8 cellular contexts compared by ENCODE assay signal in the genomic region with DNA sequence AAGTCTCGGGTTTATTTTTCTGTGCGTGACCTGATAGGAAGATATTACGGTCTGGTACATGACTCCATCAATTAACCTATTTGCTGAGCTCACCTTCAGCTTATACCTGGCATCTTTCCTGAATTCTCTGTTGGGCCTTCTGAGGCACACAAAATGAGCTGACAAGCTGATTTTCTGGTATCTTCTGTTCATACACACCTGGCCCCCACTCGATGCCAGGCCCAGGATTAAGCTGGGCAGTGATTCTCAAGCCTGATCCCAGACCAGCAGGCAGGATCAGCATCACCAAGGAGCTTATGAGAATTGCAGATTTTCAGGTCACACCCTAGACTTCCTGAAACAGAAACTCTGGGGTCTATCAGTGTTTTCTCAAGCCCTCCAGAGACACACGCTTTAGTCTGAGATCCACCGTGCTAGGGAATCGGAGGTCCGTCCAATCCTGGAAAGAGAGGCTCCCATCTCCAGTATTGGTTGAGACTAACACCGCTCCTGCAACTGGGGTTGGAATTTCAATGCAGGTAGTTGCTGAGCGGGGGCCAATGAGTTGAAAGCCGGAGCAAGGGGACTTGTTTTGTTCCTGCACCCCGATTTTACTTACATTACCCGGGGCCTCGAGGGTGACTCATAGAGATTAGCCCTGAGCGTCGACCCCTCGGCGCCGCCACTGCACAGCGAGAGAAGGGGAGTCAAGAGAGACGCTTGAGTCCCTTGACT. TPM values are rescaled to one million over a fixed set of nuclear protein-coding genes. Genes with fewer than 3 reads are reported as not detected.
DNase-seq lines count a peak whose midpoint lies in the region; ATAC-seq lines count a peak whose summit lies in the region.

No MANE protein-coding gene starts in this region.

- no peaks in the 10 kb centered on the region for H3K9me3 Mint-ChIP-seq in CD4-positive, alpha-beta memory T cell
- no peaks in the 10 kb centered on the region for H3K9me3 Mint-ChIP-seq in activated naive CD8-positive, alpha-beta T cell treated with anti-CD3 and anti-CD28 coated beads, Interleukin-2, amount 50 U/mL, for 24 hours

- POLR2A ChIA-PET in CD4-positive, alpha-beta memory T cell (lab: Charles Lee; ENCODE audit: partially characterized antibody) = interaction anchor here (0.6 to 3.6 kb wide), 13 partner anchors 8 to 1706 kb away, joined by 3 to 17 read pairs (median 5); partner anchors contain the start of genes CTNNB1, RPL14, ULK4 and ZNF619

- peak overlapping the region; percentile 98 to 100 (median 100) for H3K4me3 Mint-ChIP-seq in CD4-positive, alpha-beta memory T cell
- H3K4me3 Mint-ChIP-seq in activated naive CD8-positive, alpha-beta T cell treated with anti-CD3 and anti-CD28 coated beads, Interleukin-2, amount 50 U/mL, for 24 hours = peak overlapping the region; percentile 96

- ATAC-seq in activated naive CD8-positive, alpha-beta T cell treated with anti-CD3 and anti-CD28 coated beads, Interleukin-2, amount 50 U/mL, for 24 hours = no peak

- no peaks in the 10 kb centered on the region for H3K9me3 ChIP-seq in CD4-positive, alpha-beta memory T cell (ENCODE audit: control insufficient read depth in 1 of 2, low read length in 2 of 2)
- no peaks in the 10 kb centered on the region for H3K9me3 ChIP-seq in stomach smooth muscle (ENCODE audit: control insufficient read depth in 2 of 2, low read length in 2 of 2)

- CTCF ChIA-PET in CD4-positive, alpha-beta memory T cell (lab: Charles Lee; ENCODE audit: partially characterized antibody) = interaction anchor here (0.8 to 3.9 kb wide), 15 partner anchors 8 to 1882 kb away, joined by 4 to 35 read pairs (median 5); partner anchors contain the start of gene ZNF620

- H3K4me1 ChIP-seq in CD4-positive, alpha-beta memory T cell (ENCODE audit: insufficient read depth, low read length) = peaks cover 32% of the 10 kb centered on the region
- no peaks in the 10 kb centered on the region for H3K4me1 ChIP-seq in stomach smooth muscle (ENCODE audit: control insufficient read depth, insufficient read depth, low read length)

- H3K4me3 ChIP-seq in CD4-positive, alpha-beta memory T cell (ENCODE audit: low read length in 2 of 2) = peak overlapping the region; percentile 11 to 77
- H3K4me3 ChIP-seq in H7 (ENCODE audit: insufficient read depth, low read depth, low read length) (peak overlapping the region; percentile 50), stomach smooth muscle (ENCODE audit: low read length in 2 of 2) (peak overlapping the region; percentile 85 to 90)

- H3K9ac ChIP-seq in stomach smooth muscle (ENCODE audit: low read length in 2 of 2) = peak overlapping the region; percentile 85 to 96

- peaks cover 25% of the 10 kb centered on the region for H3K36me3 ChIP-seq in CD4-positive, alpha-beta memory T cell (ENCODE audit: insufficient read depth, low read length)
- H3K36me3 ChIP-seq in H7 (replicated peaks; ENCODE audit: control insufficient read depth, insufficient read depth, low read length) (peaks cover 11% of the 10 kb centered on the region), stomach smooth muscle (ENCODE audit: control insufficient read depth in 2 of 2, insufficient read depth in 2 of 2, low read length in 2 of 2) (peaks cover 9% of the 10 kb centered on the region in 2 donors)

- H3K27ac ChIP-seq in CD4-positive, alpha-beta memory T cell (ENCODE audit: low read depth, low read length) = peak overlapping the region; percentile 95
- H3K27ac ChIP-seq in stomach smooth muscle (ENCODE audit: low read length) = peak overlapping the region; percentile 95

- intact Hi-C loops in CD4-positive, alpha-beta memory T cell (cut with micrococcal nuclease) = loop anchor here (1.0 to 2.0 kb wide), 8 partner anchors 144 to 1653 kb away; partner anchors contain the start of genes CTNNB1, RPL14, RPSA and SCN11A

- no peak for DNase-seq in CD4-positive, alpha-beta memory T cell
- no peak for DNase-seq in H7
- no peak for DNase-seq in activated naive CD8-positive, alpha-beta T cell treated with anti-CD3 and anti-CD28 coated beads, Interleukin-2, amount 50 U/mL, for 24 hours
- peak; percentile 30 for DNase-seq in iPS-NIHi7 (ENCODE audit: extremely low spot score)
- no peak for DNase-seq in superior temporal gyrus (ENCODE audit: extremely low spot score)
- no peak for DNase-seq in DMS 273 (lab: John Stamatoyannopoulos, UW; ENCODE audit: unreplicated experiment)
- no peak for DNase-seq in activated CD4-positive, alpha-beta T cell treated with anti-CD3 and anti-CD28 coated beads, Interleukin-2, amount 50 U/mL, for 1 hour

- H3K27me3 Mint-ChIP-seq in CD4-positive, alpha-beta memory T cell = no peaks in the 10 kb centered on the region
- no peaks in the 10 kb centered on the region for H3K27me3 Mint-ChIP-seq in activated naive CD8-positive, alpha-beta T cell treated with anti-CD3 and anti-CD28 coated beads, Interleukin-2, amount 50 U/mL, for 24 hours

- peaks cover 13 to 45% (median 25%) of the 10 kb centered on the region in 4 donors for H3K4me1 Mint-ChIP-seq in CD4-positive, alpha-beta memory T cell
- peaks cover 35% of the 10 kb centered on the region for H3K4me1 Mint-ChIP-seq in activated naive CD8-positive, alpha-beta T cell treated with anti-CD3 and anti-CD28 coated beads, Interleukin-2, amount 50 U/mL, for 24 hours

- peaks cover 11 to 39% of the 10 kb centered on the region in 2 donors for H3K36me3 Mint-ChIP-seq in CD4-positive, alpha-beta memory T cell
- peaks cover 24% of the 10 kb centered on the region for H3K36me3 Mint-ChIP-seq in activated naive CD8-positive, alpha-beta T cell treated with anti-CD3 and anti-CD28 coated beads, Interleukin-2, amount 50 U/mL, for 24 hours (ENCODE audit: low read depth)

- H3K27ac Mint-ChIP-seq in CD4-positive, alpha-beta memory T cell = peak overlapping the region; percentile 99 to 100 (median 100)
- H3K27ac Mint-ChIP-seq in activated naive CD8-positive, alpha-beta T cell treated with anti-CD3 and anti-CD28 coated beads, Interleukin-2, amount 50 U/mL, for 24 hours = peak overlapping the region; percentile 95

- no peaks in the 10 kb centered on the region for H3K27me3 ChIP-seq in CD4-positive, alpha-beta memory T cell (ENCODE audit: insufficient read depth, low read length)
- H3K27me3 ChIP-seq in H7 (ENCODE audit: control insufficient read depth, insufficient read depth, low read length) = no peaks in the 10 kb centered on the region
- no peaks in the 10 kb centered on the region for H3K27me3 ChIP-seq in stomach smooth muscle (ENCODE audit: control insufficient read depth in 1 of 2, insufficient read depth in 2 of 2, low read length in 2 of 2)

RNA-seq across cellular contexts. Expression of gene EIF1B, which starts 0.6 kb away (rescaled TPM):
- total RNA-seq in CD4-positive, alpha-beta memory T cell = 10 to 100 TPM; 61.2 TPM
- 10 to 100 TPM; 36.5 to 59.1 TPM for polyA plus RNA-seq in CD4-positive, alpha-beta memory T cell
- total RNA-seq in H7 (2014; rRNA removed; shearing (Covaris generic)) = 16.0 and 17.3 TPM in 2 replicates
